In genomic region chr1:210764536-210764935, GRCh38 we compare ENCODE assay signal across 1 cellular context.
TF ChIP-seq lines count a peak whose summit lies in the region.

No MANE protein-coding gene starts in this region.

TF ChIP-seq in GM23338, 12 proteins besides CTCF, POLR2A, EP300 and RAD21 (continued from another document):
- TF ChIP-seq EZH2 (IDR thresholded peaks at IDR 0.05; ENCODE audit: low read depth, unreplicated experiment) (no peak), REST (IDR thresholded peaks at IDR 0.05; ENCODE audit: unreplicated experiment) (no peak), EZH2phosphoT487 (IDR thresholded peaks at IDR 0.05; ENCODE audit: unreplicated experiment) (no peak), STAT1 (IDR thresholded peaks at IDR 0.05; ENCODE audit: unreplicated experiment) (no peak)
